In genomic region chr15:93018574-93018973, GRCh38 we compare ENCODE assay signal across 12 cellular contexts.
DNase-seq lines count a peak whose midpoint lies in the region; ATAC-seq and TF ChIP-seq lines count a peak whose summit lies in the region.
"Had no signal": no experiment of that assay in that cellular context is flagged by ENCODE, and none has a peak within 500 bp of the region (broad histone marks: within the 10 kb centered on the region; RNA-seq: fewer than 3 reads in every experiment).

No MANE protein-coding gene starts in this region.

- peaks cover 91% of the 10 kb centered on the region for H3K36me3 ChIP-seq in brain microvascular endothelial cell (replicated peaks)
- H3K36me3 ChIP-seq in naive thymus-derived CD4-positive, alpha-beta T cell (ENCODE audit: control insufficient read depth in 2 of 3, insufficient read depth in 3 of 3, low read length in 3 of 3): peaks cover 57 to 98% (median 62%) of the 10 kb centered on the region in 3 experiments
- peaks cover 31 to 42% of the 10 kb centered on the region in 2 donors for H3K36me3 ChIP-seq in body of pancreas (replicated peaks in 1 of 2; ENCODE audit: insufficient read depth in 1 of 2, low read depth in 2 of 2)

- no peak overlapping the region for H2BK12ac ChIP-seq in H9 (ENCODE audit: insufficient read length, low read depth, low read length)

- no peaks in the 10 kb centered on the region for H3K79me2 ChIP-seq in H9 (ENCODE audit: insufficient read depth, low read length)

- POLR2A ChIA-PET in CD4-positive, alpha-beta T cell (lab: Charles Lee): interaction anchor here (1.3 kb wide), 2 partner anchors 12 to 43 kb away, joined by 3 to 4 read pairs; no protein-coding TSS in a partner anchor
- POLR2A ChIA-PET in naive thymus-derived CD4-positive, alpha-beta T cell (lab: Charles Lee): interaction anchor here (1.0 kb wide), 1 partner anchor 9 kb away, joined by 3 read pairs; no protein-coding TSS in a partner anchor

- no peak overlapping the region for H3K23ac ChIP-seq in H9 (ENCODE audit: insufficient read length, low read depth, low read length)

- no peaks in the 10 kb centered on the region for H4K20me1 ChIP-seq in H9 (ENCODE audit: control insufficient read depth, insufficient read depth, insufficient read length)

- intact Hi-C loops in CD4-positive, alpha-beta T cell (cut with DNase I, micrococcal nuclease): loop anchor here in 1 of 2 experiments (5.0 kb wide), 2 partner anchors 41 to 226 kb away; no protein-coding TSS in a partner anchor
- intact Hi-C loops in naive thymus-derived CD4-positive, alpha-beta T cell (cut with micrococcal nuclease): loop anchor here (5.0 kb wide), 2 partner anchors 36 to 41 kb away; no protein-coding TSS in a partner anchor
- intact Hi-C loops in body of pancreas (cut with DNase I): no loop called here

- H2BK120ac ChIP-seq in H9 (ENCODE audit: low read depth, low read length, poor library complexity, severe bottlenecking): no peak overlapping the region

- no peak overlapping the region for H4K5ac ChIP-seq in H9 (ENCODE audit: insufficient read length, low read depth, low read length)

- no peak overlapping the region for H2AFZ ChIP-seq in H9 (ENCODE audit: low read length)

- no peak overlapping the region for H3K14ac ChIP-seq in H9 (ENCODE audit: insufficient read depth, low read length)

- H3K56ac ChIP-seq in H9 (ENCODE audit: insufficient read length, low read depth, low read length): no peak overlapping the region

- no peak for ATAC-seq in CD4-positive, alpha-beta T cell (ENCODE audit: poor library complexity)
- no peak for ATAC-seq in naive thymus-derived CD4-positive, alpha-beta T cell
- no peak for ATAC-seq in GM21423 (IDR thresholded peaks at IDR 0.05; ENCODE audit: unreplicated experiment)
- no peak for ATAC-seq in body of pancreas
- ATAC-seq: left ventricle myocardium superior had no signal

- H3K27ac ChIP-seq in CD4-positive, alpha-beta T cell (ENCODE audit: low read depth, low read length): no peak overlapping the region
- H3K27ac ChIP-seq in H9 (ENCODE audit: insufficient read length, low read depth, low read length): no peak overlapping the region
- H3K27ac ChIP-seq in brain microvascular endothelial cell: no peak overlapping the region
- H3K27ac ChIP-seq in naive thymus-derived CD4-positive, alpha-beta T cell (ENCODE audit: low read depth, low read length): no peak overlapping the region
- H3K27ac ChIP-seq in body of pancreas: no peak overlapping the region

- WGBS in H9 (ENCODE audit: extremely low coverage, insufficient read length, low lambda C conversion rate): no CpG with 5 or more reads among the region's 4 CpGs
- 79 to 80% methylated on average over 4 of the region's 4 CpGs for WGBS in body of pancreas, 2 donors

- H3K23me2 ChIP-seq in H9 (ENCODE audit: insufficient read length, low read depth, low read length, poor library complexity, severe bottlenecking): no peaks in the 10 kb centered on the region

- H4K91ac ChIP-seq in H9 (ENCODE audit: insufficient read length, low read depth, low read length): no peak overlapping the region

- H3K4me3 Mint-ChIP-seq in CD4-positive, alpha-beta T cell: no peak overlapping the region
- H3K4me3 Mint-ChIP-seq in H9: no peak overlapping the region
- no peak overlapping the region for H3K4me3 Mint-ChIP-seq in naive thymus-derived CD4-positive, alpha-beta T cell

- peak overlapping the region; percentile 64 for H3K27ac Mint-ChIP-seq in CD4-positive, alpha-beta T cell
- no peak overlapping the region for H3K27ac Mint-ChIP-seq in H9
- H3K27ac Mint-ChIP-seq in naive thymus-derived CD4-positive, alpha-beta T cell: peak overlapping the region in 8 of 9 donors; percentile 28 to 93 (median 76)

- H3K9me3 Mint-ChIP-seq in CD4-positive, alpha-beta T cell: no peaks in the 10 kb centered on the region
- no peaks in the 10 kb centered on the region for H3K9me3 Mint-ChIP-seq in H9
- H3K9me3 Mint-ChIP-seq in naive thymus-derived CD4-positive, alpha-beta T cell: peaks cover 0 to 2% (median 0%) of the 10 kb centered on the region in 11 donors

- no peaks in the 10 kb centered on the region for H3K27me3 ChIP-seq in CD4-positive, alpha-beta T cell (ENCODE audit: control insufficient read depth, insufficient read depth, low read length)
- H3K27me3 ChIP-seq in H9 (ENCODE audit: insufficient read depth, low read length) (no peaks in the 10 kb centered on the region), brain microvascular endothelial cell (replicated peaks) (no peaks in the 10 kb centered on the region), body of pancreas (no peaks in the 10 kb centered on the region)
- H3K27me3 ChIP-seq in naive thymus-derived CD4-positive, alpha-beta T cell (ENCODE audit: control insufficient read depth in 2 of 2, insufficient read depth in 2 of 2, low read length in 2 of 2): no peaks in the 10 kb centered on the region

- CTCF ChIA-PET in CD4-positive, alpha-beta T cell (lab: Charles Lee): interaction anchor here (1.6 to 2.3 kb wide), 3 partner anchors 10 to 12 kb away, joined by 3 to 13 read pairs (median 4); no protein-coding TSS in a partner anchor
- CTCF ChIA-PET in naive thymus-derived CD4-positive, alpha-beta T cell (lab: Charles Lee): no interaction called here

- H3K9me3 ChIP-seq in CD4-positive, alpha-beta T cell (ENCODE audit: control insufficient read depth, low read length): no peaks in the 10 kb centered on the region
- no peaks in the 10 kb centered on the region for H3K9me3 ChIP-seq in H9 (ENCODE audit: control insufficient read depth, low read depth, low read length)
- no peaks in the 10 kb centered on the region for H3K9me3 ChIP-seq in naive thymus-derived CD4-positive, alpha-beta T cell (ENCODE audit: control insufficient read depth in 2 of 3, low read length in 3 of 3)
- H3K9me3 ChIP-seq in body of pancreas: no peaks in the 10 kb centered on the region
- H3K9me3 ChIP-seq: HAP-1 had no signal

- H3K4ac ChIP-seq in H9 (ENCODE audit: low read depth, low read length): no peak overlapping the region

- in situ Hi-C loops in brain microvascular endothelial cell (cut with HindIII; ENCODE audit: low pct_ligation_motif_present, low sequenced_read_pairs): no loop called here

- no peaks in the 10 kb centered on the region for H3K27me3 Mint-ChIP-seq in CD4-positive, alpha-beta T cell
- no peaks in the 10 kb centered on the region for H3K27me3 Mint-ChIP-seq in H9 (ENCODE audit: low read depth)
- no peaks in the 10 kb centered on the region for H3K27me3 Mint-ChIP-seq in naive thymus-derived CD4-positive, alpha-beta T cell

- H3K9ac ChIP-seq in H9 (ENCODE audit: extremely low read depth, insufficient read length, low read length): no peak overlapping the region

- no peak overlapping the region for H4K8ac ChIP-seq in H9 (replicated peaks; ENCODE audit: insufficient read length, low read depth, low read length)

- H3K4me1 ChIP-seq in H9 (ENCODE audit: insufficient read depth, low read length): no peaks in the 10 kb centered on the region
- H3K4me1 ChIP-seq in naive thymus-derived CD4-positive, alpha-beta T cell (ENCODE audit: control insufficient read depth in 2 of 2, insufficient read depth in 2 of 2, low read length in 2 of 2): peaks cover 0 to 5% of the 10 kb centered on the region in 2 donors
- H3K4me1 ChIP-seq in body of pancreas: no peaks in the 10 kb centered on the region
- H3K4me1 ChIP-seq: HAP-1 had no signal

- no peaks in the 10 kb centered on the region for H3K79me1 ChIP-seq in H9 (ENCODE audit: insufficient read depth, low read depth, low read length, poor library complexity, severe bottlenecking)

- no peak overlapping the region for H2BK15ac ChIP-seq in H9 (ENCODE audit: low read depth, low read length)

- no peak overlapping the region for H2AK5ac ChIP-seq in H9 (ENCODE audit: insufficient read length, low read length)

- no peak for TF ChIP-seq POLR2A in body of pancreas (IDR thresholded peaks at IDR 0.05)

- peaks cover 59% of the 10 kb centered on the region for H3K4me1 Mint-ChIP-seq in CD4-positive, alpha-beta T cell (ENCODE audit: low read depth)
- no peaks in the 10 kb centered on the region for H3K4me1 Mint-ChIP-seq in H9
- H3K4me1 Mint-ChIP-seq in naive thymus-derived CD4-positive, alpha-beta T cell: peaks cover 14 to 71% (median 66%) of the 10 kb centered on the region in 7 donors

- no peak for TF ChIP-seq CTCF in CD4-positive, alpha-beta T cell (IDR thresholded peaks at IDR 0.05)
- peak; percentile 52 for TF ChIP-seq CTCF in H9 (conservative IDR thresholded peaks at IDR 0.05)
- TF ChIP-seq CTCF in brain microvascular endothelial cell (IDR thresholded peaks at IDR 0.05; ENCODE audit: low read depth, low read length, missing control alignments): peak; percentile 51
- TF ChIP-seq CTCF in body of pancreas (IDR thresholded peaks at IDR 0.05): peak in 1 of 7 experiments; percentile 17

- no peak for DNase-seq in CD4-positive, alpha-beta T cell
- DNase-seq in H9 (no peak), brain microvascular endothelial cell (no peak), body of pancreas (no peak)
- DNase-seq in naive thymus-derived CD4-positive, alpha-beta T cell: no peak
- DNase-seq in activated effector memory CD4-positive, alpha-beta T cell treated with anti-CD3 and anti-CD28 coated beads, Interleukin-2, amount 50 U/mL, for 16 hours: no peak
- DNase-seq: activated CD4-positive, alpha-beta T cell treated with anti-CD3 and anti-CD28 coated beads for 4 hours; effector CD4-positive, alpha-beta T cell; left ventricle myocardium superior; stimulated activated CD4-positive, alpha-beta T cell treated with anti-CD3 and anti-CD28 coated beads, Interleukin-15, amount 100 ng/mL, for 24 hours had no signal

- no peak overlapping the region for H2BK20ac ChIP-seq in H9 (ENCODE audit: low read depth, low read length, poor library complexity, severe bottlenecking)

- no peak overlapping the region for H3K18ac ChIP-seq in H9 (ENCODE audit: insufficient read length, low read depth, low read length)

- H2BK5ac ChIP-seq in H9 (ENCODE audit: insufficient read length, low read length): no peak overlapping the region

- no peak overlapping the region for H3T11ph ChIP-seq in H9 (ENCODE audit: low read length)

- peaks cover 98% of the 10 kb centered on the region for H3K36me3 Mint-ChIP-seq in CD4-positive, alpha-beta T cell (ENCODE audit: low read depth)
- H3K36me3 Mint-ChIP-seq in H9 (ENCODE audit: insufficient read depth in 1 of 3, low read depth in 3 of 3): peaks cover 70 to 96% (median 94%) of the 10 kb centered on the region in 3 experiments
- peaks cover 53 to 80% (median 72%) of the 10 kb centered on the region in 5 donors for H3K36me3 Mint-ChIP-seq in naive thymus-derived CD4-positive, alpha-beta T cell

- H3K4me3 ChIP-seq in brain microvascular endothelial cell (ENCODE audit: low read depth, low read length) (no peak overlapping the region), body of pancreas (no peak overlapping the region)
- no peak overlapping the region for H3K4me3 ChIP-seq in naive thymus-derived CD4-positive, alpha-beta T cell (ENCODE audit: low read length)
- H3K4me3 ChIP-seq: HAP-1 had no signal

- no peak overlapping the region for H3K4me2 ChIP-seq in H9 (ENCODE audit: insufficient read depth, insufficient read length, low read length)

Comparison
In these comparisons a context has a peak if more than half of its experiments do, and no peak if none do; other contexts are left out.
1. H3K27ac Mint-ChIP-seq: peak in CD4-positive, alpha-beta T cell (single experiment) and naive thymus-derived CD4-positive, alpha-beta T cell (8 of 9); none in H9 (0 of 3).